In the genomic region with DNA sequence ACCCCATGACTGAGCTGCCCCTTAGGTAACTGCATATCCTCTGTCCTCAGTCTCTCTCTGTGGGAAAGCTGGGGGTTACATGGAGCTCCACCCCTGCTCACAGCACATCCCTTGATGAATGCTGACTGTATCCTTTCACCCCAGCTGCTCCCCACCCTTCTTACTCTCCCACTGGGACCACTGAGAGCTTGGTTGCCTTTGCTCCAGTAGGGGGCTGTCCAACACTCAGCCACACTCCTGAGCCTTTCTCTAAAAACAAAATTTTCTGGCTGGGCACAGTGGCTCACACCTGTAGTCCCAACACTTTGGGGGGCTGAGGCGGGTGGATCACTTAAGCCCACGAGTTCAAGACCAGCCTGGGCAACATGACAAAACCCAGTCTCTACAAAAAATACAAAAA, we compare ENCODE assay signal across 17 cellular contexts. TPM values are rescaled to one million over a fixed set of nuclear protein-coding genes. Genes with fewer than 3 reads are reported as not detected.
DNase-seq lines count a peak whose midpoint lies in the region; ATAC-seq, FAIRE-seq and TF ChIP-seq lines count a peak whose summit lies in the region.
"Had no signal": no experiment of that assay in that cellular context is flagged by ENCODE, and none has a peak within 500 bp of the region (broad histone marks: within the 10 kb centered on the region; RNA-seq: fewer than 3 reads in every experiment).

No MANE protein-coding gene starts in this region.

- no peak for DNase-seq in NB4 (ENCODE audit: low read depth)
- no peak for DNase-seq in choroid plexus epithelial cell (ENCODE audit: low read depth)
- no peak for DNase-seq in small intestine
- DNase-seq in middle frontal gyrus (ENCODE audit: extremely low spot score, low spot score), result no peak
- DNase-seq: activated CD8-positive, alpha-beta T cell treated with anti-CD3 and anti-CD28 coated beads for 36 hours; adrenal gland; CD4-positive, CD25-positive, alpha-beta regulatory T cell; EL; esophagus squamous epithelium; hippocampal formation; NCI-H1105 treated with DMSO at 0.1 percent for 48 hours; NCI-H510A treated with DMSO at 0.1 percent for 48 hours had no signal

- no peak for FAIRE-seq in small intestine (lab: Jason Lieb, UNC)

- TF ChIP-seq POLR2A in NB4 (IDR thresholded peaks at IDR 0.05; ENCODE audit: extremely low read depth, insufficient read length), result no peak

- H3K4me1 ChIP-seq in small intestine (ENCODE audit: control insufficient read depth in 2 of 2, insufficient read depth in 1 of 2, low read depth in 1 of 2, low read length in 1 of 2), result peaks cover 5 to 15% of the 10 kb centered on the region in 2 donors

- no peaks in the 10 kb centered on the region for H3K36me3 ChIP-seq in small intestine (ENCODE audit: control insufficient read depth in 2 of 2, insufficient read depth in 2 of 2, low read length in 2 of 2)
- H3K36me3 ChIP-seq: adrenal gland, esophagus squamous epithelium had no signal

- no peak for ATAC-seq in HG02981 (IDR thresholded peaks at IDR 0.05; ENCODE audit: unreplicated experiment)
- ATAC-seq in GM21447 (IDR thresholded peaks at IDR 0.05; ENCODE audit: unreplicated experiment), result no peak
- no peak for ATAC-seq in HG02678 (IDR thresholded peaks at IDR 0.05; ENCODE audit: unreplicated experiment)
- ATAC-seq: activated CD8-positive, alpha-beta T cell treated with anti-CD3 and anti-CD28 coated beads for 36 hours had no signal

- TF ChIP-seq CTCF in GM12874 (IDR thresholded peaks at IDR 0.05; ENCODE audit: insufficient read depth, low read depth, low read length) (peak; percentile 18; the same call in 1 of the 2 replicates), NB4 (IDR thresholded peaks at IDR 0.05; ENCODE audit: low read depth, low read length) (peak; percentile 13), choroid plexus epithelial cell (conservative IDR thresholded peaks at IDR 0.05; ENCODE audit: low read depth, low read length) (peak; percentile 45)

- H3K9me3 ChIP-seq in small intestine (ENCODE audit: control insufficient read depth, low read depth), result no peaks in the 10 kb centered on the region
- H3K9me3 ChIP-seq: adrenal gland, esophagus squamous epithelium had no signal

- 62 to 81% (median 81%) methylated on average over 2 of the region's 2 CpGs for WGBS in small intestine, 3 donors

- H3K4me3 ChIP-seq in NB4 (ENCODE audit: low read depth, low read length) (no peak overlapping the region), choroid plexus epithelial cell (ENCODE audit: low read depth, low read length) (no peak overlapping the region), small intestine (ENCODE audit: low read depth in 1 of 2, low read length in 2 of 2) (no peak overlapping the region)
- H3K4me3 ChIP-seq: adrenal gland, esophagus squamous epithelium had no signal

- H3K27ac ChIP-seq in small intestine (ENCODE audit: low read depth in 1 of 2, low read length in 1 of 2), result peak overlapping the region; percentile 22 to 50
- H3K27ac ChIP-seq: adrenal gland, esophagus squamous epithelium, parathyroid adenoma had no signal

- no peaks in the 10 kb centered on the region for H3K27me3 ChIP-seq in small intestine (ENCODE audit: control insufficient read depth in 2 of 2, insufficient read depth in 2 of 2, low read length in 2 of 2)
- H3K27me3 ChIP-seq: adrenal gland, esophagus squamous epithelium had no signal

RNA-seq across cellular contexts. Expression of gene EPCAM, which starts 55.4 kb away (rescaled TPM):
- polyA plus RNA-seq in small intestine, result 100 to 1,000 TPM; 580 to 727 (median 671) TPM
- polyA plus RNA-seq: CD4-positive, CD25-positive, alpha-beta regulatory T cell had no signal
